ENCODE assay signal across 28 cellular contexts in the genomic region with DNA sequence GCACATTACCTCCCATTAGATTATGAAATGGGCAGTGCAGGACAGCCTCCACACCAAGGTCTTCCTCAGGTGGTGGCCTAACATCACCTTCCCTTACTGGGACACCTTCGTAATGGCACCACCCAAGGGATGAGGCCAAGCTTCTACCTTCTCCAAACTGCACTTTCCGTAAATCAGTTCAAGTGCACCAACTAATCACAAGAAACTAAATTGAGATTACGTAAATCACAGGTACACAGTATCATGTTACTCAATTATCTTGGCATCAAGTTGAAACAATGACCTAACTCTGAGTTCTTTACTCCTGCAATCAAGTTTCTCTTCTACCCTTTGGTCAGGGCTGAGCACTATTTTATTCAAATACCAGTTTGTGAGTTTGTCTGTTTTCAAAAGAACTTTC.
"Had no signal": no experiment of that assay in that cellular context is flagged by ENCODE, and none has a peak within 500 bp of the region (broad histone marks: within the 10 kb centered on the region; RNA-seq: fewer than 3 reads in every experiment).

No MANE protein-coding gene starts in this region.

- ATAC-seq: foreskin keratinocyte; heart left ventricle; natural killer cell; stimulated activated naive CD8-positive, alpha-beta T cell treated with anti-CD3 and anti-CD28 coated beads, Interleukin-15, Interleukin-2, amounts not matched to agents 100 U/mL and 50 U/mL, for 24 hours; T-helper 17 cell had no signal

- H3K9me3 ChIP-seq: adrenal gland, thoracic aorta had no signal

- H3K36me3 ChIP-seq: adrenal gland, esophagus muscularis mucosa, heart left ventricle, neural progenitor cell, thoracic aorta, uterus, WERI-Rb-1 had no signal

- H3K4me1 ChIP-seq: adrenal gland, esophagus muscularis mucosa, foreskin keratinocyte, heart left ventricle, neural progenitor cell, uterus had no signal

- FAIRE-seq: astrocyte had no signal

- H3K27ac ChIP-seq: adrenal gland, esophagus muscularis mucosa, foreskin keratinocyte, heart left ventricle, neural progenitor cell, thoracic aorta, uterus, WERI-Rb-1 had no signal

- DNase-seq: activated CD4-positive, alpha-beta memory T cell treated with anti-CD3 and anti-CD28 coated beads for 36 hours; activated CD4-positive, alpha-beta T cell treated with anti-CD3 and anti-CD28 coated beads, Interleukin-2, amount 10 ng/mL, durations not matched to agents 24 days and 14 days; activated CD4-positive, CD25-positive, alpha-beta regulatory T cell treated with anti-CD3 and anti-CD28 coated beads, Interleukin-2, amount 50 U/mL, for 72 hours; activated CD8-positive, alpha-beta memory T cell treated with anti-CD3 and anti-CD28 coated beads, Interleukin-2, amount 50 U/mL, for 4 hours; activated effector memory CD4-positive, alpha-beta T cell treated with anti-CD3 and anti-CD28 coated beads, Interleukin-2, amount 50 U/mL, for 16 hours; activated naive CD4-positive, alpha-beta T cell treated with anti-CD3 and anti-CD28 coated beads for 36 hours; activated naive CD8-positive, alpha-beta T cell treated with anti-CD3 and anti-CD28 coated beads for 36 hours; activated T-cell treated with anti-CD3 and anti-CD28 coated beads, Interleukin-2, amount 50 U/mL, for 1 hour; adrenal gland; endodermal cell; foreskin keratinocyte; heart left ventricle; hypothalamus; mesenchymal stem cell; natural killer cell; occipital lobe; right cardiac atrium; stimulated activated CD4-positive, alpha-beta T cell treated with anti-CD3 and anti-CD28 coated beads, Interleukin-2, amount 100 ng/mL, for 48 hours; stimulated activated naive CD8-positive, alpha-beta T cell treated with anti-CD3 and anti-CD28 coated beads, Interleukin-15, Interleukin-2, amounts not matched to agents 100 U/mL and 50 U/mL, for 24 hours; T-helper 17 cell; T1000; trophoblast cell; uterus; WERI-Rb-1 had no signal

- H3K4me2 ChIP-seq: neural progenitor cell had no signal

- H3K4me3 ChIP-seq: adrenal gland, esophagus muscularis mucosa, heart left ventricle, neural progenitor cell, thoracic aorta, uterus had no signal

- H2AFZ ChIP-seq: neural progenitor cell had no signal

- H3K27me3 ChIP-seq: adrenal gland, esophagus muscularis mucosa, foreskin keratinocyte, heart left ventricle, neural progenitor cell, uterus had no signal

- H3K9ac ChIP-seq: neural progenitor cell had no signal
